ENCODE assay signal across 8 cellular contexts in the genomic region with DNA sequence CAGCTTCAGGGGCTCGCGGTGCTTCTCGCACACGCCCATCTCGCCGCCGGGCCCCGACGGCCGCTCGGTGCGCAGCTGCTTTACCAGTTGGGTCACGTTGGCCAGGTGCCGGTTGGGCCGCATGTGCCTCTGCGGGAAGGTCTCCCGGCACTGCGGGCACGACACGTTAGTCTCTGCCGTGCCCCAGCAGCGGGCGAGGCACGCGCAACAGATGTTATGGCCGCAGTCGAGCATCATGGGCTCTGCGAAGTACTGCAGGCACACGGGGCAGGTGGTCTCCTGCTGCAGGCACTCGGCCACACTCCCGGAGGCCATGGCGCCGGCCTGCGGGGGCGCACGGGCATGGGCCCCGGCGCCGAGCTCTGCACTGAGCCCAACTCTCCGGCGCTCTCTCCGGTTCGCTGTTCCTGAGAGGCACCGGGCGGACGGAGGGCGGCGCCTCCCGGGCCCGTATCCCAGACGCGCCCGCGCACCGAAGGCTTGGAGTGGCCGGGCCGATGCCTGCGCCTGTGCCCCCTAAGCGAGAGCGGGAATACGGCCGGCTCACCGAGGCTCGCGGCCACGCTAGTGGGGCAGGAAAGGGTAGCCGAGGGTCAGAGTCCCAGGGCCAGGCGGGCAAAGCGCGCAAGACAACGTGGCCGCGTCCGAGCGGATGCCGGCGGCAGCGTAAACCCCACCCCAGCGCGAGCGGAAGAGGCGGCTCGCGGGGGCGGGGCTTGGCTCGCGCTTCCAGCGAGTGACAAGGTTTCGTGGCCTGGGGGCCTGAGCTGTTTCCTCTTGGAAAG. TPM values are rescaled to one million over a fixed set of nuclear protein-coding genes. Genes with fewer than 3 reads are reported as not detected.
DNase-seq lines count a peak whose midpoint lies in the region; ATAC-seq and TF ChIP-seq lines count a peak whose summit lies in the region.

A gene with protein sequence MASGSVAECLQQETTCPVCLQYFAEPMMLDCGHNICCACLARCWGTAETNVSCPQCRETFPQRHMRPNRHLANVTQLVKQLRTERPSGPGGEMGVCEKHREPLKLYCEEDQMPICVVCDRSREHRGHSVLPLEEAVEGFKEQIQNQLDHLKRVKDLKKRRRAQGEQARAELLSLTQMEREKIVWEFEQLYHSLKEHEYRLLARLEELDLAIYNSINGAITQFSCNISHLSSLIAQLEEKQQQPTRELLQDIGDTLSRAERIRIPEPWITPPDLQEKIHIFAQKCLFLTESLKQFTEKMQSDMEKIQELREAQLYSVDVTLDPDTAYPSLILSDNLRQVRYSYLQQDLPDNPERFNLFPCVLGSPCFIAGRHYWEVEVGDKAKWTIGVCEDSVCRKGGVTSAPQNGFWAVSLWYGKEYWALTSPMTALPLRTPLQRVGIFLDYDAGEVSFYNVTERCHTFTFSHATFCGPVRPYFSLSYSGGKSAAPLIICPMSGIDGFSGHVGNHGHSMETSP (minus strand): TSS at position 668 of the 785 bp plus-strand sequence. CDS start 353 bp downstream, at position 315.

- H3K36me3 Mint-ChIP-seq in endothelial cell (ENCODE audit: low read depth, unreplicated experiment) (peaks cover 32% of the 10 kb centered on the region), mesothelial cell of epicardium (peaks cover 24% of the 10 kb centered on the region)

- DNase-seq in COLO668 (lab: John Stamatoyannopoulos, UW; ENCODE audit: unreplicated experiment) (peak; percentile 89), NOMO-1 (lab: John Stamatoyannopoulos, UW; ENCODE audit: unreplicated experiment in 2 of 2) (peak; percentile 74 to 94), endothelial cell (ENCODE audit: low spot score) (peak; percentile 90), mesothelial cell of epicardium (ENCODE audit: low spot score in 2 of 2, unreplicated experiment in 2 of 2) (peak; percentile 76 to 91)
- peak; percentile 82 for DNase-seq in activated CD8-positive, alpha-beta memory T cell treated with anti-CD3 and anti-CD28 coated beads, Interleukin-2, amount 50 U/mL, for 4 hours
- DNase-seq in stimulated activated CD8-positive, alpha-beta memory T cell treated with anti-CD3 and anti-CD28 coated beads, Interleukin-2, amount 100 ng/mL, for 48 hours (ENCODE audit: low read depth in 2 of 2) = peak; percentile 77 to 83

- ATAC-seq in GM19438 (IDR thresholded peaks at IDR 0.05; ENCODE audit: low read depth, unreplicated experiment) (peak; percentile 79), HG03565 (IDR thresholded peaks at IDR 0.05; ENCODE audit: unreplicated experiment) (peak; percentile 78)

- H3K9me3 Mint-ChIP-seq in endothelial cell (ENCODE audit: unreplicated experiment) (no peaks in the 10 kb centered on the region), mesothelial cell of epicardium (no peaks in the 10 kb centered on the region)

- H3K4me3 Mint-ChIP-seq in endothelial cell (ENCODE audit: unreplicated experiment) (peak within 1 kb of the TSS; percentile 99), mesothelial cell of epicardium (peak within 1 kb of the TSS; percentile 92)

- TF ChIP-seq CTCF in endothelial cell (IDR thresholded peaks at IDR 0.05; ENCODE audit: unreplicated experiment) (no peak), mesothelial cell of epicardium (IDR thresholded peaks at IDR 0.05; ENCODE audit: unreplicated experiment) (no peak)

- H3K27ac Mint-ChIP-seq in endothelial cell (ENCODE audit: unreplicated experiment) (peak within 1 kb of the TSS; percentile 99), mesothelial cell of epicardium (peak within 1 kb of the TSS; percentile 97)

- H3K27me3 Mint-ChIP-seq in endothelial cell (ENCODE audit: unreplicated experiment) (peaks cover 12% of the 10 kb centered on the region), mesothelial cell of epicardium (ENCODE audit: low read depth) (no peaks in the 10 kb centered on the region)

- peaks cover 50% of the 10 kb centered on the region for H3K4me1 Mint-ChIP-seq in endothelial cell (ENCODE audit: unreplicated experiment)
- peaks cover 30% of the 10 kb centered on the region for H3K4me1 Mint-ChIP-seq in mesothelial cell of epicardium

RNA-seq across cellular contexts. Expression of the gene that starts here (rescaled TPM):
- total RNA-seq in endothelial cell (ENCODE audit: unreplicated experiment) (82.8 TPM), mesothelial cell of epicardium (75.7 to 77.0 TPM (median 76.1 TPM) in 3 replicates)

Comparison
In these comparisons a context has a peak if more than half of its experiments do, and no peak if none do; other contexts are left out.
1. Peak in every context shown above with its lines: DNase-seq and ATAC-seq.